8 cellular contexts compared by ENCODE assay signal in the genomic region with DNA sequence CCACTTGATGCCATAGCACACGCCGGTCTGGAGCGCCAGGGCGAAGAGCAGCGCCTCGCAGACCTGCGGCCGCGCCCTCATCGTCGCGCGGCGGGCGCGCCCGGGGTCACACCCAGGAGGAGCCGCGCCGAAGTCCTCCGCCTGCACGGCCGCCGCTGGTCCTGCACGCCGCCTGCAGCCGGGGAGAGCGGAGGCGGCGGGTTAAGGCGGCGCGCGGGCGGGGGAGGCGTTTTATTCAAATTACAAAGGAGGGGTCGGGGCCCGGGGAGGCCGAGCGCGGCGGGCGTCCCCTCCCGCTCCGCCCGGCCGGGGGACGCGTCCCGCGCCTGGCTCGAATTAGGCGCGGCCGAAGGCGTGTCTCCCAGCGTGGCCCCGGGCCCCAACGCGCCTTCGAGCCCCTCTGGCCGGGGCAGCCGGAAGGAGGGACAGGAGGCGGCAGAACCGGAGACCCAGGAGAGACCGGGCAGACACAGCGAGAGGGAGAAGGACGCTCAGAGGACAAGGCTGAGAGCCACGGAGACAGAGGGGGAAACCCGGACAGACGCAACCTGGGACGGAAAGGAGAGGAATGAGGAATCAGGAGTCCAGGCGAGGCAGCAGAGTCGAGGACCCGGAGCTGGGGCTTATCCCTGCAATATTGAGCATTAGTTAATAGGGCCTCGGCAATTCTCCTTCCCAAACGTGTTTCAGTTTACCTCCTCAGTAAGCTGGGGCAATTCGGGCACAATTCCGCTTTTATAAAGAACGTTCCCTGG. TPM values are rescaled to one million over a fixed set of nuclear protein-coding genes. Genes with fewer than 3 reads are reported as not detected.
A peak's percentile ranks its signal among the peaks of the same experiment; 100 is the strongest.
DNase-seq lines count a peak whose midpoint lies in the region; ATAC-seq and TF ChIP-seq lines count a peak whose summit lies in the region.

A gene (minus strand): TSS at position 176 of the 755 bp plus-strand sequence. CDS start 95 bp downstream, at position 81.

- DNase-seq in CD4-positive, CD25-positive, alpha-beta regulatory T cell: peak; percentile 26 to 44 (median 32)
- no peak for DNase-seq in HFFc6
- DNase-seq in SJCRH30: no peak
- DNase-seq in central memory CD8-positive, alpha-beta T cell (ENCODE audit: low spot score in 2 of 2): no peak
- DNase-seq in right lobe of liver: no peak

- peak in 1 of 2 donors; percentile 2 for ATAC-seq in CD4-positive, CD25-positive, alpha-beta regulatory T cell (ENCODE audit: low read depth in 2 of 2)
- peak; percentile 16 for ATAC-seq in central memory CD8-positive, alpha-beta T cell (replicated peaks; ENCODE audit: extremely low read depth, poor library complexity, severe bottlenecking)
- ATAC-seq in right lobe of liver: no peak
- ATAC-seq in GM19452 (IDR thresholded peaks at IDR 0.05; ENCODE audit: unreplicated experiment): no peak
- ATAC-seq in GM18511 (IDR thresholded peaks at IDR 0.05; ENCODE audit: unreplicated experiment): no peak

- H3K9me3 Mint-ChIP-seq in CD4-positive, CD25-positive, alpha-beta regulatory T cell: peaks cover 0 to 3% (median 0%) of the 10 kb centered on the region in 7 donors
- H3K9me3 Mint-ChIP-seq in HFFc6: no peaks in the 10 kb centered on the region
- no peaks in the 10 kb centered on the region for H3K9me3 Mint-ChIP-seq in central memory CD8-positive, alpha-beta T cell

- H3K4me1 Mint-ChIP-seq in CD4-positive, CD25-positive, alpha-beta regulatory T cell: peaks cover 0 to 23% (median 11%) of the 10 kb centered on the region in 4 donors
- peaks cover 13% of the 10 kb centered on the region; the same call in 1 of the 2 replicates for H3K4me1 Mint-ChIP-seq in HFFc6 (ENCODE audit: low read depth)
- peaks cover 15% of the 10 kb centered on the region for H3K4me1 Mint-ChIP-seq in central memory CD8-positive, alpha-beta T cell

- TF ChIP-seq CTCF in HFFc6 (IDR thresholded peaks at IDR 0.05): no peak
- TF ChIP-seq CTCF in right lobe of liver (IDR thresholded peaks at IDR 0.05): no peak

- intact Hi-C loops in right lobe of liver (cut with DNase I): loop anchor here (5.0 kb wide), 1 partner anchor 111 kb away; no protein-coding TSS in a partner anchor

- no peak for TF ChIP-seq POLR2A in right lobe of liver (IDR thresholded peaks at IDR 0.05)

- H3K9me3 ChIP-seq in CD4-positive, CD25-positive, alpha-beta regulatory T cell (ENCODE audit: control insufficient read depth in 2 of 2, low read length in 2 of 2): no peaks in the 10 kb centered on the region
- H3K9me3 ChIP-seq in SJCRH30 (replicated peaks) (no peaks in the 10 kb centered on the region), right lobe of liver (no peaks in the 10 kb centered on the region), stomach smooth muscle (ENCODE audit: control insufficient read depth in 2 of 2, low read length in 2 of 2) (no peaks in the 10 kb centered on the region)

- peaks cover 54% of the 10 kb centered on the region for H3K4me1 ChIP-seq in CD4-positive, CD25-positive, alpha-beta regulatory T cell (ENCODE audit: control insufficient read depth, insufficient read depth, low read length, poor library complexity, severe bottlenecking)
- H3K4me1 ChIP-seq in SJCRH30: no peaks in the 10 kb centered on the region
- peaks cover 0 to 34% (median 10%) of the 10 kb centered on the region in 4 donors for H3K4me1 ChIP-seq in right lobe of liver
- H3K4me1 ChIP-seq in stomach smooth muscle (ENCODE audit: control insufficient read depth, insufficient read depth, low read length): peaks cover 54% of the 10 kb centered on the region

- H3K4me3 Mint-ChIP-seq in CD4-positive, CD25-positive, alpha-beta regulatory T cell: peak within 1 kb of the TSS; percentile 86 to 93 (median 88)
- peak within 1 kb of the TSS; percentile 83 for H3K4me3 Mint-ChIP-seq in HFFc6
- H3K4me3 Mint-ChIP-seq in central memory CD8-positive, alpha-beta T cell: peak within 1 kb of the TSS; percentile 78

- H3K4me3 ChIP-seq in CD4-positive, CD25-positive, alpha-beta regulatory T cell (ENCODE audit: low read depth, low read length): peak within 1 kb of the TSS; percentile 62
- H3K4me3 ChIP-seq in SJCRH30 (no peak within 1 kb of the TSS), right lobe of liver (peak within 1 kb of the TSS; percentile 52 to 66 (median 61)), stomach smooth muscle (ENCODE audit: low read length in 2 of 2) (peak within 1 kb of the TSS; percentile 76 to 79)

- WGBS in right lobe of liver (ENCODE audit: insufficient coverage, low coverage, low lambda C conversion rate, missing lambda C conversion rate): 29% methylated on average over 12 of the region's 80 CpGs

- H3K27me3 ChIP-seq in CD4-positive, CD25-positive, alpha-beta regulatory T cell (ENCODE audit: control insufficient read depth, insufficient read depth, low read length): peaks cover 19% of the 10 kb centered on the region
- H3K27me3 ChIP-seq in SJCRH30 (no peaks in the 10 kb centered on the region), right lobe of liver (no peaks in the 10 kb centered on the region), stomach smooth muscle (ENCODE audit: control insufficient read depth in 1 of 2, insufficient read depth in 2 of 2, low read length in 2 of 2) (peaks cover 35 to 50% of the 10 kb centered on the region in 2 donors)

- H3K9ac ChIP-seq in stomach smooth muscle (ENCODE audit: low read length in 2 of 2): peak within 1 kb of the TSS in 1 of 2 donors; percentile 15

- no peaks in the 10 kb centered on the region for H3K36me3 ChIP-seq in CD4-positive, CD25-positive, alpha-beta regulatory T cell (ENCODE audit: control insufficient read depth, insufficient read depth, low read length)
- no peaks in the 10 kb centered on the region for H3K36me3 ChIP-seq in SJCRH30
- H3K36me3 ChIP-seq in right lobe of liver: no peaks in the 10 kb centered on the region
- no peaks in the 10 kb centered on the region for H3K36me3 ChIP-seq in stomach smooth muscle (ENCODE audit: control insufficient read depth in 2 of 2, insufficient read depth in 2 of 2, low read length in 2 of 2)

- peak within 1 kb of the TSS in 1 of 3 donors; percentile 62 for H3K27ac Mint-ChIP-seq in CD4-positive, CD25-positive, alpha-beta regulatory T cell
- no peak within 1 kb of the TSS for H3K27ac Mint-ChIP-seq in HFFc6
- H3K27ac Mint-ChIP-seq in central memory CD8-positive, alpha-beta T cell (ENCODE audit: low read depth): no peak within 1 kb of the TSS

- no peak within 1 kb of the TSS for H3K27ac ChIP-seq in CD4-positive, CD25-positive, alpha-beta regulatory T cell (ENCODE audit: insufficient read depth, low read length, poor library complexity, severe bottlenecking)
- H3K27ac ChIP-seq in SJCRH30 (no peak within 1 kb of the TSS), right lobe of liver (no peak within 1 kb of the TSS), stomach smooth muscle (ENCODE audit: low read length) (no peak within 1 kb of the TSS)

- peaks cover 60% of the 10 kb centered on the region for H3K27me3 Mint-ChIP-seq in CD4-positive, CD25-positive, alpha-beta regulatory T cell
- H3K27me3 Mint-ChIP-seq in HFFc6 (ENCODE audit: insufficient read depth): peaks cover 52% of the 10 kb centered on the region
- peaks cover 38% of the 10 kb centered on the region for H3K27me3 Mint-ChIP-seq in central memory CD8-positive, alpha-beta T cell

- H3K36me3 Mint-ChIP-seq in CD4-positive, CD25-positive, alpha-beta regulatory T cell: no peaks in the 10 kb centered on the region
- H3K36me3 Mint-ChIP-seq in HFFc6 (ENCODE audit: low read depth): no peaks in the 10 kb centered on the region
- peaks cover 8% of the 10 kb centered on the region for H3K36me3 Mint-ChIP-seq in central memory CD8-positive, alpha-beta T cell (ENCODE audit: insufficient read depth)

RNA-seq across cellular contexts. Expression of the gene that starts here (rescaled TPM):
- not detected for total RNA-seq in CD4-positive, CD25-positive, alpha-beta regulatory T cell
- polyA plus RNA-seq in CD4-positive, CD25-positive, alpha-beta regulatory T cell: 1 to 10 TPM in 1 of 4 donors, under 1 TPM in 1, not detected in 2; 0.43 to 1.2 TPM
- not detected for total RNA-seq in HFFc6 (2021; fragmentation: NEBNext Ultra II Directional; extraction: Animal tissue kit (Norgen Biotek cat#: 25700))
- 26.8 and 27.5 TPM in 2 replicates for total RNA-seq in SJCRH30 (2014; rRNA removed; shearing (Covaris generic))
- total RNA-seq in right lobe of liver: 10 to 100 TPM in 2 of 6 experiments, 1 to 10 TPM in 4; 2.8 to 13.1 (median 5.5) TPM

Comparison
In these comparisons a context has a peak if more than half of its experiments do, and no peak if none do; other contexts are left out.
1. DNase-seq: peak in CD4-positive, CD25-positive, alpha-beta regulatory T cell (3 of 3); none in HFFc6 (single experiment), SJCRH30 (0 of 2), central memory CD8-positive, alpha-beta T cell (0 of 2) and right lobe of liver (0 of 3).
2. Peak in every context shown above with its lines, with median percentiles within 50 percentile points of each other: H3K4me3 Mint-ChIP-seq.